In the genomic region with DNA sequence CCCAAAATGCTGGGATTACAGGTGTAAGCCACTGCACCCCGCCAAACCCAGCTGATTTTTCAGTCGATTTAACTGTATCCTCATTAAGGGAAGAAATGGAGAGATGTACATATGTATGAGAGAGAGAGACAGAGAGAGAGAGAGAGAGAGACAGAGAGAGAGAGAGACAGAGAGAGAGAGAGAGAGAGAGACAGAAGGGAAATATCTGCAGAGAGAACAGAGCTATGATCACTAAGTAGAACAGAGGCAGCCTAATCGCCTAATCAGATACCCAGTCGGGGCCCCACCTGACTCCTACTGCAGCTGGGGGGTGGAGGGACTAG, we compare ENCODE assay signal across 13 cellular contexts.
DNase-seq lines count a peak whose midpoint lies in the region; ATAC-seq and TF ChIP-seq lines count a peak whose summit lies in the region.
"Had no signal": no experiment of that assay in that cellular context is flagged by ENCODE, and none has a peak within 500 bp of the region (broad histone marks: within the 10 kb centered on the region; RNA-seq: fewer than 3 reads in every experiment).

No MANE protein-coding gene starts in this region.

- peaks cover 7 to 23% (median 17%) of the 10 kb centered on the region in 7 donors for H3K4me1 Mint-ChIP-seq in naive thymus-derived CD4-positive, alpha-beta T cell

- DNase-seq in HAP-1 (ENCODE audit: low spot score in 2 of 2) (no peak), dorsolateral prefrontal cortex (no peak), COLO668 (lab: John Stamatoyannopoulos, UW; ENCODE audit: unreplicated experiment) (no peak), HPDE6-E6E7 (ENCODE audit: extremely low spot score) (no peak)
- DNase-seq in naive thymus-derived CD4-positive, alpha-beta T cell, result no peak
- DNase-seq: activated gamma-delta T cell, cortex of kidney, SHP77 treated with DMSO at 0.1 percent for 48 hours had no signal

- ATAC-seq in naive thymus-derived CD4-positive, alpha-beta T cell, result no peak
- no peak for ATAC-seq in GM18520 (IDR thresholded peaks at IDR 0.05; ENCODE audit: unreplicated experiment)
- no peak for ATAC-seq in HG03097 (IDR thresholded peaks at IDR 0.05; ENCODE audit: low FRiP score, unreplicated experiment)

- CTCF ChIA-PET in naive thymus-derived CD4-positive, alpha-beta T cell (lab: Charles Lee), result interaction anchor here (0.7 kb wide), 1 partner anchor 21 kb away, joined by 3 read pairs; no protein-coding TSS in a partner anchor

- H3K9me3 Mint-ChIP-seq in naive thymus-derived CD4-positive, alpha-beta T cell, result peaks cover 0 to 2% (median 0%) of the 10 kb centered on the region in 11 donors

- H2AFZ ChIP-seq in ACC112 (ENCODE audit: low read length, unreplicated experiment), result no peak overlapping the region

- H3K36me3 ChIP-seq in ACC112 (ENCODE audit: insufficient read depth, low read length), result no peaks in the 10 kb centered on the region
- H3K36me3 ChIP-seq in HAP-1 (replicated peaks), result no peaks in the 10 kb centered on the region
- H3K36me3 ChIP-seq in naive thymus-derived CD4-positive, alpha-beta T cell (ENCODE audit: control insufficient read depth in 2 of 3, insufficient read depth in 3 of 3, low read length in 3 of 3), result no peaks in the 10 kb centered on the region
- H3K36me3 ChIP-seq: lower lobe of right lung had no signal

- peaks cover 2% of the 10 kb centered on the region for H3K9me3 ChIP-seq in HAP-1
- no peaks in the 10 kb centered on the region for H3K9me3 ChIP-seq in naive thymus-derived CD4-positive, alpha-beta T cell (ENCODE audit: control insufficient read depth in 2 of 3, low read length in 3 of 3)
- H3K9me3 ChIP-seq: lower lobe of right lung had no signal

- no peak overlapping the region for H3K27ac Mint-ChIP-seq in naive thymus-derived CD4-positive, alpha-beta T cell

- in situ Hi-C loops in HAP-1 (cut with MboI; ENCODE audit: low sequenced_read_pairs), result no loop called here

- H3K27me3 Mint-ChIP-seq in naive thymus-derived CD4-positive, alpha-beta T cell, result peaks cover 48 to 62% (median 54%) of the 10 kb centered on the region in 5 donors

- intact Hi-C loops in dorsolateral prefrontal cortex (cut with DNase I), result no loop called here
- intact Hi-C loops in naive thymus-derived CD4-positive, alpha-beta T cell (cut with micrococcal nuclease), result no loop called here

- TF ChIP-seq CTCF in dorsolateral prefrontal cortex (IDR thresholded peaks at IDR 0.05 in 54 of 56, conservative IDR thresholded peaks at IDR 0.05 in 2 of 56; ENCODE audit: low read depth in 1 of 56, partially characterized antibody in 56 of 56), result no peak

- H3K27ac ChIP-seq in ACC112 (ENCODE audit: low read depth, low read length), result no peak overlapping the region
- peak overlapping the region in 54 of 59 donors; percentile 29 to 95 (median 86) for H3K27ac ChIP-seq in dorsolateral prefrontal cortex
- H3K27ac ChIP-seq in naive thymus-derived CD4-positive, alpha-beta T cell (ENCODE audit: low read depth, low read length), result no peak overlapping the region
- H3K27ac ChIP-seq: lower lobe of right lung, VCaP had no signal

- peak overlapping the region in 8 of 10 donors; percentile 0 to 66 (median 56) for H3K4me3 Mint-ChIP-seq in naive thymus-derived CD4-positive, alpha-beta T cell

- no peaks in the 10 kb centered on the region for H3K79me2 ChIP-seq in ACC112 (ENCODE audit: control insufficient read depth, insufficient read depth, low read length, unreplicated experiment)

- H3K4me3 ChIP-seq in ACC112 (ENCODE audit: low read depth, low read length) (peak overlapping the region; percentile 52; the same call in 1 of the 2 replicates), HAP-1 (peak overlapping the region; percentile 20), dorsolateral prefrontal cortex (peak overlapping the region; percentile 45 to 86 (median 71))
- H3K4me3 ChIP-seq in naive thymus-derived CD4-positive, alpha-beta T cell (ENCODE audit: low read length), result no peak overlapping the region

- peaks cover 8% of the 10 kb centered on the region; the same call in 1 of the 2 replicates for H3K27me3 ChIP-seq in ACC112 (ENCODE audit: insufficient read depth, low read length)
- H3K27me3 ChIP-seq in HAP-1 (ENCODE audit: low read depth), result no peaks in the 10 kb centered on the region
- H3K27me3 ChIP-seq in dorsolateral prefrontal cortex, result no peaks in the 10 kb centered on the region
- peaks cover 0 to 10% of the 10 kb centered on the region in 2 donors for H3K27me3 ChIP-seq in naive thymus-derived CD4-positive, alpha-beta T cell (ENCODE audit: control insufficient read depth in 2 of 2, insufficient read depth in 2 of 2, low read length in 2 of 2)

- H3K4me1 ChIP-seq in ACC112 (ENCODE audit: control insufficient read depth, insufficient read depth, low read length, unreplicated experiment) (peaks cover 8% of the 10 kb centered on the region), HAP-1 (peaks cover 12% of the 10 kb centered on the region)
- H3K4me1 ChIP-seq in naive thymus-derived CD4-positive, alpha-beta T cell (ENCODE audit: control insufficient read depth in 2 of 2, insufficient read depth in 2 of 2, low read length in 2 of 2), result no peaks in the 10 kb centered on the region

- POLR2A ChIA-PET in naive thymus-derived CD4-positive, alpha-beta T cell (lab: Charles Lee), result no interaction called here

- H3K36me3 Mint-ChIP-seq in naive thymus-derived CD4-positive, alpha-beta T cell, result peaks cover 0 to 5% (median 0%) of the 10 kb centered on the region in 5 donors

Comparison
In these comparisons a context has a peak if more than half of its experiments do, and no peak if none do; other contexts are left out.
1. H3K27ac ChIP-seq: peak in dorsolateral prefrontal cortex (54 of 59); none in ACC112 (single experiment) and naive thymus-derived CD4-positive, alpha-beta T cell (single experiment).